Comparison of ENCODE assay signal across 14 cellular contexts in genomic region chr12:30994274-30994673, GRCh38.
A peak's percentile ranks its signal among the peaks of the same experiment; 100 is the strongest.
DNase-seq lines count a peak whose midpoint lies in the region; ATAC-seq and TF ChIP-seq lines count a peak whose summit lies in the region.
"Had no signal": no experiment of that assay in that cellular context is flagged by ENCODE, and none has a peak within 500 bp of the region (broad histone marks: within the 10 kb centered on the region; RNA-seq: fewer than 3 reads in every experiment).

No MANE protein-coding gene starts in this region.

- H3K36me3 Mint-ChIP-seq in glutamatergic neuron (ENCODE audit: unreplicated experiment) = peaks cover 7% of the 10 kb centered on the region
- H3K36me3 Mint-ChIP-seq: CD4-positive, alpha-beta memory T cell had no signal

- no peak overlapping the region for H4K91ac ChIP-seq in neuronal stem cell (ENCODE audit: low read depth, low read length, poor library complexity)

- no peaks in the 10 kb centered on the region for H3K27me3 ChIP-seq in heart right ventricle
- no peaks in the 10 kb centered on the region for H3K27me3 ChIP-seq in neuronal stem cell (ENCODE audit: control insufficient read depth in 3 of 3, insufficient read depth in 3 of 3, low read depth in 1 of 3, low read length in 3 of 3)

- no peak overlapping the region for H3K27ac Mint-ChIP-seq in glutamatergic neuron (ENCODE audit: unreplicated experiment)
- H3K27ac Mint-ChIP-seq: CD4-positive, alpha-beta memory T cell; HFFc6 had no signal

- no peak overlapping the region for H3K4ac ChIP-seq in neuronal stem cell (ENCODE audit: low read length)

- H3K4me1 Mint-ChIP-seq in glutamatergic neuron (ENCODE audit: low read depth, unreplicated experiment) = peaks cover 37% of the 10 kb centered on the region
- H3K4me1 Mint-ChIP-seq: CD4-positive, alpha-beta memory T cell had no signal

- H3K27me3 Mint-ChIP-seq in glutamatergic neuron (ENCODE audit: unreplicated experiment) = peaks cover 27% of the 10 kb centered on the region

- H3K4me3 ChIP-seq in heart right ventricle = no peak overlapping the region
- no peak overlapping the region for H3K4me3 ChIP-seq in neuronal stem cell (ENCODE audit: low read length in 2 of 2)
- H3K4me3 ChIP-seq: HAP-1 had no signal

- H3K9me3 ChIP-seq in heart right ventricle (no peaks in the 10 kb centered on the region), neuronal stem cell (replicated peaks in 1 of 2; ENCODE audit: control insufficient read depth in 2 of 2, insufficient read depth in 1 of 2, low read depth in 1 of 2, low read length in 2 of 2) (no peaks in the 10 kb centered on the region)
- H3K9me3 ChIP-seq: Caco-2, HAP-1 had no signal

- no peak overlapping the region for H2AK5ac ChIP-seq in neuronal stem cell (ENCODE audit: low read depth, low read length)

- H4K8ac ChIP-seq in neuronal stem cell (ENCODE audit: low read depth, low read length) = no peak overlapping the region

- no peak overlapping the region for H3K23ac ChIP-seq in neuronal stem cell (ENCODE audit: low read depth, low read length, poor library complexity)

- 49 to 70% methylated on average over 13 of the region's 13 CpGs for WGBS in heart right ventricle, 2 donors
- no CpG with 5 or more reads among the region's 13 CpGs for whole genome bisulfite sequencing in neuronal stem cell (ENCODE audit: extremely low coverage in 2 of 2, insufficient read length in 2 of 2, insufficient replicate concordance in 1 of 2), 2 donors

- no peak overlapping the region for H2BK15ac ChIP-seq in neuronal stem cell (ENCODE audit: low read length)

- H3K27ac ChIP-seq in heart right ventricle = no peak overlapping the region
- no peak overlapping the region for H3K27ac ChIP-seq in neuronal stem cell (replicated peaks; ENCODE audit: low read length)

- intact Hi-C loops in heart right ventricle (cut with DNase I) (loop anchor here in 1 of 10 donors (10.0 kb wide), 1 partner anchor 241 kb away; no protein-coding TSS in a partner anchor), cardiac septum (cut with DNase I) (no loop called here)

- H3K36me3 ChIP-seq in heart right ventricle (no peaks in the 10 kb centered on the region), neuronal stem cell (replicated peaks in 1 of 2; ENCODE audit: control insufficient read depth in 2 of 2, insufficient read depth in 2 of 2, low read length in 2 of 2) (peaks cover 0 to 3% of the 10 kb centered on the region in 2 donors)
- H3K36me3 ChIP-seq: HAP-1 had no signal

- H2AFZ ChIP-seq in neuronal stem cell (ENCODE audit: low read length) = no peak overlapping the region

- H3K4me1 ChIP-seq in heart right ventricle (peaks cover 0 to 6% (median 0%) of the 10 kb centered on the region in 9 donors), neuronal stem cell (ENCODE audit: control insufficient read depth in 2 of 2, insufficient read depth in 1 of 2, low read depth in 1 of 2, low read length in 2 of 2) (no peaks in the 10 kb centered on the region)
- H3K4me1 ChIP-seq: HAP-1 had no signal

- H3K9me3 Mint-ChIP-seq in glutamatergic neuron (ENCODE audit: unreplicated experiment) = peaks cover 27% of the 10 kb centered on the region
- H3K9me3 Mint-ChIP-seq: CD4-positive, alpha-beta memory T cell; HFFc6 had no signal

- peak overlapping the region; percentile 26 for H3K9ac ChIP-seq in neuronal stem cell (ENCODE audit: low read depth, low read length, poor library complexity)

- DNase-seq in heart right ventricle = peak in 1 of 2 donors; percentile 30
- DNase-seq in cardiac septum (ENCODE audit: low spot score) = no peak
- DNase-seq in glutamatergic neuron = peak; percentile 8
- no peak for DNase-seq in neuronal stem cell (ENCODE audit: low spot score)
- no peak for DNase-seq in foreskin melanocyte
- DNase-seq in stimulated activated CD4-positive, alpha-beta T cell treated with anti-CD3 and anti-CD28 coated beads, Interleukin-2, amount 100 ng/mL, for 48 hours = no peak
- DNase-seq: C1 segment of cervical spinal cord; Caco-2; CD4-positive, alpha-beta memory T cell; DMS153; DND-41; GOT3; HFFc6 had no signal

- peak in 5 of 8 donors; percentile 13 to 54 (median 34) for ATAC-seq in heart right ventricle

- no peak overlapping the region for H3K18ac ChIP-seq in neuronal stem cell (ENCODE audit: low read length)

- H2BK5ac ChIP-seq in neuronal stem cell (ENCODE audit: low read length) = no peak overlapping the region

- H3K79me1 ChIP-seq in neuronal stem cell (ENCODE audit: low read depth, low read length) = no peaks in the 10 kb centered on the region

- H2BK120ac ChIP-seq in neuronal stem cell (ENCODE audit: low read depth, low read length) = no peak overlapping the region

- H3K4me3 Mint-ChIP-seq in glutamatergic neuron (ENCODE audit: unreplicated experiment) = no peak overlapping the region
- H3K4me3 Mint-ChIP-seq: CD4-positive, alpha-beta memory T cell; HFFc6 had no signal

- no peak overlapping the region for H3K4me2 ChIP-seq in neuronal stem cell (ENCODE audit: insufficient read depth, low read length, poor library complexity, severe bottlenecking)

- H3K14ac ChIP-seq in neuronal stem cell (ENCODE audit: low read length) = no peak overlapping the region

- TF ChIP-seq CTCF in heart right ventricle (IDR thresholded peaks at IDR 0.05) = no peak
- TF ChIP-seq CTCF in glutamatergic neuron (IDR thresholded peaks at IDR 0.05; ENCODE audit: partially characterized antibody, unreplicated experiment) = no peak

- no peak overlapping the region for H2BK12ac ChIP-seq in neuronal stem cell (ENCODE audit: low read length)
